In the genomic region with DNA sequence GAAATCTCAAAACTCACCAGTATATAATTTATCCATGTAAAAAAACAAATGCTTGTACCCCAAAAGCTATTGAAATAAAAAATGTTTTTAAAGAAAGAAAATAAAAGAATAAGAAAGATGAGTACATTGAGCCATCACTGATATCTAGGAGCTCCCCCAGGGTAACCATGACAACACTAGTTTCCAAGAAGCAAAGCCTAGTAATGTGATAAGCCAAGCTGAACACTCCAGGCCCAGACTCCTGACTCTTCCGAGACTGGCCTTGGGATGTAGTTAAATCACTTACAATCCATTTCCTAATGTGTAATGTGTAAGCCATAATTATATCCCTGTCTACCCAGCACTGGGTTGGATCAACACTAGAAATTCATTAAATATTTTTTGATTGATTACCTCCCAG, we compare ENCODE assay signal across 31 cellular contexts. TPM values are rescaled to one million over a fixed set of nuclear protein-coding genes. Genes with fewer than 3 reads are reported as not detected.
"Had no signal": no experiment of that assay in that cellular context is flagged by ENCODE, and none has a peak within 500 bp of the region (broad histone marks: within the 10 kb centered on the region; RNA-seq: fewer than 3 reads in every experiment).

No MANE protein-coding gene starts in this region.

- H3K36me3 ChIP-seq: esophagus squamous epithelium, gastrocnemius medialis, ovary, sigmoid colon, thyroid gland, upper lobe of right lung had no signal

- H3K9me3 ChIP-seq: body of pancreas, esophagus squamous epithelium, gastrocnemius medialis, ovary, sigmoid colon, thyroid gland, upper lobe of right lung had no signal

- DNase-seq: activated CD4-positive, alpha-beta T cell treated with anti-CD3 and anti-CD28 coated beads for 4 hours; activated CD4-positive, alpha-beta T cell treated with anti-CD3 and anti-CD28 coated beads, Interleukin-2, amount 50 U/mL, for 48 hours; activated CD4-positive, CD25-positive, alpha-beta regulatory T cell; activated CD8-positive, alpha-beta memory T cell treated with anti-CD3 and anti-CD28 coated beads for 24 hours; activated effector memory CD4-positive, alpha-beta T cell treated with Interleukin-2 at 50 U/mL for 16 hours; activated naive CD4-positive, alpha-beta T cell treated with Interleukin-2 at 50 U/mL for 16 hours; aorta; body of pancreas; effector CD8-positive, alpha-beta T cell; esophagus squamous epithelium; gastrocnemius medialis; glutamatergic neuron; islet precursor cell; left cardiac atrium; mammary epithelial cell; midbrain; naive thymus-derived CD4-positive, alpha-beta T cell; ovary; sigmoid colon; stimulated activated CD4-positive, alpha-beta T cell treated with anti-CD3 and anti-CD28 coated beads, Interleukin-1b, Interleukin-23, amount 100 ng/mL, for 48 hours; stimulated activated CD4-positive, alpha-beta T cell treated with anti-CD3 and anti-CD28 coated beads, Interleukin-4, amount 100 ng/mL, for 4 hours; stimulated activated CD8-positive, alpha-beta memory T cell treated with anti-CD3 and anti-CD28 coated beads, Interleukin-4, amount 100 ng/mL, for 48 hours; stimulated activated naive CD8-positive, alpha-beta T cell treated with anti-CD3 and anti-CD28 coated beads, Interleukin-15, amount 100 ng/mL, for 72 hours; substantia nigra; thyroid gland; upper lobe of right lung had no signal

- H3K4me2 ChIP-seq: smooth muscle cell had no signal

- H3K27ac ChIP-seq: body of pancreas, epithelial cell of prostate, esophagus squamous epithelium, gastrocnemius medialis, ovary, sigmoid colon, thyroid gland, upper lobe of right lung had no signal

- H3K27me3 ChIP-seq: body of pancreas, esophagus squamous epithelium, gastrocnemius medialis, ovary, sigmoid colon, thyroid gland, upper lobe of right lung had no signal

- H3K4me1 ChIP-seq: body of pancreas, gastrocnemius medialis had no signal

- H3K4me3 ChIP-seq: body of pancreas, esophagus squamous epithelium, gastrocnemius medialis, ovary, sigmoid colon, smooth muscle cell, thyroid gland, upper lobe of right lung had no signal

- FAIRE-seq: colon, endometrium had no signal

- ATAC-seq: body of pancreas; gastrocnemius medialis; left cardiac atrium; naive thymus-derived CD4-positive, alpha-beta T cell; stimulated activated memory B cell treated with anti-CD40 and anti-IgM and Interleukin-4, amounts not matched to agents 10 μg/mL and 1 μg/mL and 100 μg/mL, for 72 hours; stimulated activated naive CD8-positive, alpha-beta T cell treated with anti-CD3 and anti-CD28 coated beads, Interleukin-15, amount 100 ng/mL, for 72 hours; upper lobe of right lung had no signal

RNA-seq across cellular contexts. Expression of a gene that starts 21.1 kb away (rescaled TPM):
- polyA plus RNA-seq: mammary epithelial cell; naive thymus-derived CD4-positive, alpha-beta T cell had no signal

RNA-seq across cellular contexts. Expression of a gene that starts 41.9 kb away (rescaled TPM):
- polyA plus RNA-seq: smooth muscle cell had no signal
